ENCODE assay signal across 14 cellular contexts in the genomic region with DNA sequence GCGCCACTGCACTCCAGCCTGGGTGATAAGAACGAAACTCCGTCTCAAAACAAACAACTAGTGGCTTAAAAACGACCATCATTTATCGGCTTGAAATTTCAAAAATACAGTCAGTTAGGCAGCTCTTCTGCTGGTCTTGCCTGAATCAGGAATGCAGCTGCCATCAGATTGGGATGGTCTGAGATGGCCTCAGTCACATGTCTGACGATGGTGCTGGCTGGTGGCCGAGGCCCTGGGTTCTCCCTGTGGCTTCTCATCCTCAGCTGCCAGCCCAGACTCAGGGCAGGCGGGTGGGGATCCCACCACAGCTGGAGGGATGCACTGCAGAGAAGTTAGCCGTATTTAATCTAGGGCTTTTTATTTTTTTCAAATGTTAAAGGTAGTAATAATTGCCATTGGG. TPM values are rescaled to one million over a fixed set of nuclear protein-coding genes. Genes with fewer than 3 reads are reported as not detected.
DNase-seq lines count a peak whose midpoint lies in the region; ATAC-seq and TF ChIP-seq lines count a peak whose summit lies in the region.
"Had no signal": no experiment of that assay in that cellular context is flagged by ENCODE, and none has a peak within 500 bp of the region (broad histone marks: within the 10 kb centered on the region; RNA-seq: fewer than 3 reads in every experiment).

No MANE protein-coding gene starts in this region.

- no peak for TF ChIP-seq POLR2A in esophagus squamous epithelium (IDR thresholded peaks at IDR 0.05)
- no peak for TF ChIP-seq POLR2A in uterus (IDR thresholded peaks at IDR 0.05)
- no peak for TF ChIP-seq POLR2A in erythroblast (IDR thresholded peaks at IDR 0.05; ENCODE audit: low read length)

- ATAC-seq in psoas muscle (no peak), lower lobe of right lung (no peak)

- TF ChIP-seq CTCF in RWPE1 (conservative IDR thresholded peaks at IDR 0.05; ENCODE audit: low read depth) (no peak), esophagus squamous epithelium (IDR thresholded peaks at IDR 0.05) (no peak), psoas muscle (IDR thresholded peaks at IDR 0.05) (no peak), uterus (IDR thresholded peaks at IDR 0.05) (no peak), lower lobe of right lung (IDR thresholded peaks at IDR 0.05) (no peak)

- 69 to 81% methylated on average over 7 to 9 of the region's 9 CpGs for WGBS in esophagus squamous epithelium, 2 donors
- WGBS in psoas muscle, 3 donors, result 57 to 79% (median 63%) methylated on average over 9 of the region's 9 CpGs

- CTCF ChIA-PET in RWPE1 (lab: Yijun Ruan, JAX), result no interaction called here

- intact Hi-C loops in esophagus squamous epithelium (cut with DNase I) (no loop called here), psoas muscle (cut with DNase I) (loop anchor here in 1 of 2 donors (5.0 kb wide), 1 partner anchor 929 kb away; no protein-coding TSS in a partner anchor), uterus (cut with DNase I; ENCODE audit: low total_unique reads) (no loop called here), lower lobe of right lung (cut with DNase I) (no loop called here)

- H3K27me3 ChIP-seq in esophagus squamous epithelium (no peaks in the 10 kb centered on the region), psoas muscle (ENCODE audit: insufficient read depth in 3 of 3, low read length in 2 of 3) (no peaks in the 10 kb centered on the region), uterus (no peaks in the 10 kb centered on the region), lower lobe of right lung (ENCODE audit: low read depth) (no peaks in the 10 kb centered on the region)

- H3K9me3 ChIP-seq in esophagus squamous epithelium (no peaks in the 10 kb centered on the region), psoas muscle (no peaks in the 10 kb centered on the region), uterus (no peaks in the 10 kb centered on the region), lower lobe of right lung (no peaks in the 10 kb centered on the region)

- H3K36me3 ChIP-seq in esophagus squamous epithelium (peaks cover 0 to 43% (median 5%) of the 10 kb centered on the region in 3 donors), psoas muscle (ENCODE audit: insufficient read depth in 1 of 2, low read depth in 1 of 2) (peaks cover 4 to 100% of the 10 kb centered on the region in 2 donors), uterus (no peaks in the 10 kb centered on the region), lower lobe of right lung (peaks cover 64% of the 10 kb centered on the region)

- H3K27ac ChIP-seq in RWPE1 (peak overlapping the region; percentile 63), esophagus squamous epithelium (peak overlapping the region; percentile 69 to 90 (median 85)), psoas muscle (peak overlapping the region; percentile 50), uterus (peak overlapping the region; percentile 88 to 93), lower lobe of right lung (no peak overlapping the region)
- H3K27ac ChIP-seq: C4-2B had no signal

- peaks cover 27 to 91% (median 39%) of the 10 kb centered on the region in 3 donors for H3K4me1 ChIP-seq in esophagus squamous epithelium
- peaks cover 27% of the 10 kb centered on the region for H3K4me1 ChIP-seq in psoas muscle
- H3K4me1 ChIP-seq in uterus, result peaks cover 0 to 7% of the 10 kb centered on the region in 2 donors
- peaks cover 57% of the 10 kb centered on the region for H3K4me1 ChIP-seq in lower lobe of right lung

- DNase-seq in RWPE1 (ENCODE audit: low spot score) (no peak), esophagus squamous epithelium (lab: John Stamatoyannopoulos, UW) (no peak), psoas muscle (no peak), uterus (no peak), erythroblast (lab: John Stamatoyannopoulos, UW) (no peak), anterior cingulate cortex (lab: John Stamatoyannopoulos, UW) (no peak), lower lobe of right lung (no peak)
- DNase-seq: COR-L47, DMS153, NCI-H1105, NCI-H1694 treated with DMSO at 0.1 percent for 48 hours, NCI-H446, NCI-H69 had no signal

- POLR2A ChIA-PET in RWPE1 (lab: Yijun Ruan, JAX; ENCODE audit: low non-redundant PET), result no interaction called here

- H3K4me3 ChIP-seq in esophagus squamous epithelium (peak overlapping the region in 3 of 4 donors; percentile 21 to 48 (median 24)), psoas muscle (no peak overlapping the region), uterus (no peak overlapping the region), lower lobe of right lung (no peak overlapping the region)

RNA-seq across cellular contexts. Expression of a gene that starts 31.3 kb away (rescaled TPM):
- 10 to 100 TPM in 1 of 4 donors, 1 to 10 TPM in 3; 6.4 to 47.7 (median 8.1) TPM for total RNA-seq in esophagus squamous epithelium
- total RNA-seq in psoas muscle, result 100 to 1,000 TPM in 1 of 4 donors, 10 to 100 TPM in 3; 32.6 to 182 (median 80.9) TPM
- 10 to 100 TPM; 41.7 to 97.7 (median 80.8) TPM for polyA plus RNA-seq in psoas muscle
- 10 to 100 TPM in 3 of 4 donors, 1 to 10 TPM in 1; 9.7 to 28.2 (median 17.1) TPM for total RNA-seq in uterus
- total RNA-seq in lower lobe of right lung, result 48.5 TPM

Comparison
In these comparisons a context has a peak if more than half of its experiments do, and no peak if none do; other contexts are left out.
1. H3K4me3 ChIP-seq: peak in esophagus squamous epithelium (3 of 4); none in psoas muscle (single experiment), uterus (0 of 2) and lower lobe of right lung (single experiment).